ENCODE assay signal across 12 cellular contexts in the genomic region with DNA sequence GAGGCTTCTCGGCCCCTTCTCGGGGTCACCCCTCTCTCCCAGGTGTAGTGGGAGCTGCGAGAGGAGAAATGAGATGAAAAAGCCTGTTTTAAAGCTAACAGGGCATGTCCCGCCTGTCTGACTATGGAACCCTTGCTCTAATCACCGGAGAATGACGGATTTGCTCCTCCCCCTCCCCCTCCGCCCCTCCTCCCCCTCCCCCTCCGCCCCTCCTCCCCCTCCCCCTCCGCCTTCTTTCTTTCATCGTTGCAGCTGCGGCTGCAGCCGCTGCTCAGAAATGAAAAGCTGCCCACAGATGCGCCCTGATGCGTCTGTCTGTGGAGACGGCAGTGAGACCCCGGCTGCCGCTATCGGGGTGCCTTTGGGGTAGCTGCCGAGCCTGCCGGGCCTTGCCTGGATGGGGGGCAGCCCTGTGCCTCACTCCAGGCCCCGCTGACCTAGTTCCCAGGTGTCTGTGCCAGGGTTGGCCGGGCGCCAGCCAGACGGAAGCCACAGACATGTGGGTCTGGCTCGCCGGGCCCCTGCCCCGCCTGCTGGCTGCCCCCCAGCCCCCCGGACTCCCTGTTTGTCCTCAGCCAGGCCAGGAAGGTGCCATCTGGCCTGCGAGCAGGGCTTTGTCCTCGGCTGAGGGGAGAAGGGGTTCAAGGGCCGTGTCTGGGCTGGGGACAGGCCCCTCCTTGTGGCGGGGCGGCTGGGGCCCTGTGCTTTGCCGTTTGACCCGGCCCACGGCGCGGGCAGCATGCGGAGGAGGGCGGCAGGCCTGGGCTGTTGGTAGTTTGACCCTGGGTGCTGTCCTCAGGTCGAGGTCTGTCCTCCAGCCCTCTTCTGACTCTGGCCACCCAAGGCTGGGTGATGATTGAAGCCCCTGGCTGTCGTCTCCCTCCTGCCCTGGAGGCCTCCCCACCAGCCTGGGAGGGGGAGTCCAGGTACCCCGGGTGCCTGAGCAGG. TPM values are rescaled to one million over a fixed set of nuclear protein-coding genes. Genes with fewer than 3 reads are reported as not detected.
DNase-seq lines count a peak whose midpoint lies in the region; ATAC-seq and TF ChIP-seq lines count a peak whose summit lies in the region.
"Had no signal": no experiment of that assay in that cellular context is flagged by ENCODE, and none has a peak within 500 bp of the region (broad histone marks: within the 10 kb centered on the region; RNA-seq: fewer than 3 reads in every experiment).

No MANE protein-coding gene starts in this region.

- peak; percentile 1; the same call in 2 of the 3 replicates for ATAC-seq in SK-N-SH treated with all-trans-retinoic acid at 6 μM for 48 hours
- ATAC-seq in stimulated activated effector memory CD8-positive, alpha-beta T cell treated with anti-CD3 and anti-CD28 coated beads, Interleukin-12 subunit alpha, Interleukin-12 subunit beta, amount 100 ng/mL, for 72 hours = no peak
- no peak for ATAC-seq in HG02610 (IDR thresholded peaks at IDR 0.05; ENCODE audit: unreplicated experiment)
- no peak for ATAC-seq in HG02840 (IDR thresholded peaks at IDR 0.05; ENCODE audit: low FRiP score, unreplicated experiment)

- no peak overlapping the region for H3K4me2 ChIP-seq in hepatocyte

- H3K4me3 Mint-ChIP-seq in stimulated activated effector memory CD8-positive, alpha-beta T cell treated with anti-CD3 and anti-CD28 coated beads, Interleukin-12 subunit alpha, Interleukin-12 subunit beta, amount 100 ng/mL, for 72 hours = no peak overlapping the region
- H3K4me3 Mint-ChIP-seq: T-cell had no signal

- H3K36me3 Mint-ChIP-seq in stimulated activated effector memory CD8-positive, alpha-beta T cell treated with anti-CD3 and anti-CD28 coated beads, Interleukin-12 subunit alpha, Interleukin-12 subunit beta, amount 100 ng/mL, for 72 hours = peaks cover 25% of the 10 kb centered on the region

- peaks cover 11% of the 10 kb centered on the region for H3K4me1 Mint-ChIP-seq in stimulated activated effector memory CD8-positive, alpha-beta T cell treated with anti-CD3 and anti-CD28 coated beads, Interleukin-12 subunit alpha, Interleukin-12 subunit beta, amount 100 ng/mL, for 72 hours

- DNase-seq in DMS 273 (lab: John Stamatoyannopoulos, UW; ENCODE audit: unreplicated experiment) (peak; percentile 83), DMS 273 treated with DMSO at 0.1 percent for 48 hours (lab: John Stamatoyannopoulos, UW) (no peak), hepatocyte (ENCODE audit: low spot score) (no peak), cerebellum (ENCODE audit: low spot score) (no peak)
- no peak for DNase-seq in stimulated activated effector memory CD8-positive, alpha-beta T cell treated with anti-CD3 and anti-CD28 coated beads, Interleukin-12 subunit alpha, Interleukin-12 subunit beta, amount 100 ng/mL, for 72 hours (ENCODE audit: low spot score in 2 of 2)
- DNase-seq: 8988T, cerebellar nuclear complex had no signal

- peaks cover 17% of the 10 kb centered on the region for H3K4me1 ChIP-seq in hepatocyte (ENCODE audit: insufficient read depth)

- H3K27ac ChIP-seq in hepatocyte = peak overlapping the region; percentile 23
- H3K27ac ChIP-seq: neutrophil had no signal

- H3K79me2 ChIP-seq in hepatocyte = peaks cover 26% of the 10 kb centered on the region

- WGBS in hepatocyte (ENCODE audit: low lambda C conversion rate, missing lambda C conversion rate) = 71% methylated on average over 36 of the region's 43 CpGs

- no peak overlapping the region for H3K4me3 ChIP-seq in hepatocyte

- H3K27ac Mint-ChIP-seq in stimulated activated effector memory CD8-positive, alpha-beta T cell treated with anti-CD3 and anti-CD28 coated beads, Interleukin-12 subunit alpha, Interleukin-12 subunit beta, amount 100 ng/mL, for 72 hours = peak overlapping the region; percentile 29
- H3K27ac Mint-ChIP-seq: T-cell had no signal

- H3K9me2 ChIP-seq in hepatocyte (replicated peaks; ENCODE audit: insufficient read depth) = no peaks in the 10 kb centered on the region

- no peak for TF ChIP-seq CTCF in hepatocyte (IDR thresholded peaks at IDR 0.05; ENCODE audit: poor library complexity)

- no peaks in the 10 kb centered on the region for H3K27me3 ChIP-seq in hepatocyte
- H3K27me3 ChIP-seq: neutrophil had no signal

- H3K36me3 ChIP-seq in hepatocyte (replicated peaks; ENCODE audit: insufficient read depth, low read depth) = no peaks in the 10 kb centered on the region

- H3K9me3 Mint-ChIP-seq in stimulated activated effector memory CD8-positive, alpha-beta T cell treated with anti-CD3 and anti-CD28 coated beads, Interleukin-12 subunit alpha, Interleukin-12 subunit beta, amount 100 ng/mL, for 72 hours = no peaks in the 10 kb centered on the region
- H3K9me3 Mint-ChIP-seq: T-cell had no signal

- peaks cover 77% of the 10 kb centered on the region for H4K20me1 ChIP-seq in hepatocyte (ENCODE audit: insufficient read depth, poor library complexity, severe bottlenecking)

- no peaks in the 10 kb centered on the region for H3K9me3 ChIP-seq in hepatocyte (ENCODE audit: low read depth)
- H3K9me3 ChIP-seq: neutrophil had no signal

- H2AFZ ChIP-seq in hepatocyte = no peak overlapping the region

TF ChIP-seq in SK-N-SH treated with all-trans-retinoic acid at 6 μM for 48 hours, 23 proteins besides CTCF, POLR2A, EP300 and RAD21:
- TF ChIP-seq, protein P1, sequence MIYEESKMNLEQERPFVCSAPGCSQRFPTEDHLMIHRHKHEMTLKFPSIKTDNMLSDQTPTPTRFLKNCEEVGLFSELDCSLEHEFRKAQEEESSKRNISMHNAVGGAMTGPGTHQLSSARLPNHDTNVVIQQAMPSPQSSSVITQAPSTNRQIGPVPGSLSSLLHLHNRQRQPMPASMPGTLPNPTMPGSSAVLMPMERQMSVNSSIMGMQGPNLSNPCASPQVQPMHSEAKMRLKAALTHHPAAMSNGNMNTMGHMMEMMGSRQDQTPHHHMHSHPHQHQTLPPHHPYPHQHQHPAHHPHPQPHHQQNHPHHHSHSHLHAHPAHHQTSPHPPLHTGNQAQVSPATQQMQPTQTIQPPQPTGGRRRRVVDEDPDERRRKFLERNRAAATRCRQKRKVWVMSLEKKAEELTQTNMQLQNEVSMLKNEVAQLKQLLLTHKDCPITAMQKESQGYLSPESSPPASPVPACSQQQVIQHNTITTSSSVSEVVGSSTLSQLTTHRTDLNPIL (CRISPR knock-in tag; IDR thresholded peaks at IDR 0.05; ENCODE audit: low read depth) = no peak
- TF ChIP-seq GLIS3 (CRISPR knock-in tag; IDR thresholded peaks at IDR 0.05) = no peak

RNA-seq across cellular contexts. Expression of a gene that starts 37.6 kb away (rescaled TPM):
- total RNA-seq in hepatocyte (6.1 and 6.3 TPM in 2 replicates), cerebellum (11.3 TPM)
- polyA plus RNA-seq in hepatocyte = 7.5 and 8.0 TPM in 2 replicates

RNA-seq across cellular contexts. Expression of a gene that starts 38.0 kb away (rescaled TPM):
- total RNA-seq in hepatocyte (32.8 and 43.5 TPM in 2 replicates), cerebellum (45.9 TPM)
- polyA plus RNA-seq in hepatocyte = 27.9 and 33.1 TPM in 2 replicates
